23 cellular contexts compared by ENCODE assay signal in the genomic region with DNA sequence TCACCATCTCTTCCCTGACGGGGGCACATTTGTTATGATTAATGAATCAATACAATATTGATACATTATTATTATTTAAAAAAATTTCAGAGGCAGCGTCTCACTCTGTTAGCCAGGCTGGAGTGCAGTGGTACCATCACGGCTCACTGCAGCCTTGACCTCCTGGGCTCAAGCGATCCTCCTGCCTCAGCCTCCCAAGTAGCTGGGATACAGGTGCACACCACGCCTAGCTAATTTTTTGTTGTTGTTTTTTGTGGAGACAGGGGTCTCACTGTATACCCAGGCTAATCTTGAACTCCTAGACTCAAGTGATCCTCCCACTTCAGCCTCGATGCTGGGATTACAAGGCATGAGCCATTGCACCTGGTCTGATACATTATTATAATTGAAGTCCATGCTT. TPM values are rescaled to one million over a fixed set of nuclear protein-coding genes. Genes with fewer than 3 reads are reported as not detected.
A peak's percentile ranks its signal among the peaks of the same experiment; 100 is the strongest.
DNase-seq lines count a peak whose midpoint lies in the region; ATAC-seq, FAIRE-seq and TF ChIP-seq lines count a peak whose summit lies in the region.
"Had no signal": no experiment of that assay in that cellular context is flagged by ENCODE, and none has a peak within 500 bp of the region (broad histone marks: within the 10 kb centered on the region; RNA-seq: fewer than 3 reads in every experiment).

No MANE protein-coding gene starts in this region.

- H4K20me1 ChIP-seq in HepG2 (ENCODE audit: insufficient read depth, low read length) (no peaks in the 10 kb centered on the region), neural progenitor cell (ENCODE audit: low read depth) (no peaks in the 10 kb centered on the region)

- ATAC-seq in HepG2 (no peak), right lobe of liver (no peak)
- ATAC-seq: A549; CD8-positive, alpha-beta T cell had no signal

- no TSS peak for BruUV-seq in HepG2 (replicated peaks; lab: Mats Ljungman, UMichigan)

- H3K27ac ChIP-seq in HepG2 (ENCODE audit: extremely low read length, insufficient read depth, low read length) (peak overlapping the region; percentile 84), right lobe of liver (no peak overlapping the region), neural progenitor cell (no peak overlapping the region), trophoblast cell (ENCODE audit: low read depth, low read length) (peak overlapping the region; percentile 75)
- H3K27ac ChIP-seq: 22Rv1; BLaER1 treated with 17β-estradiol and CSF1 and Interleukin-3, amounts not matched to agents 10 nM and 100 nM; C4-2B had no signal

- H3K4me3 ChIP-seq in HepG2 (replicated peaks in 1 of 3; ENCODE audit: insufficient read depth in 1 of 3, low read depth in 2 of 3, low read length in 3 of 3) (peak overlapping the region in 2 of 3 experiments; percentile 39 to 70; a peak in 3 of 6 replicates), right lobe of liver (no peak overlapping the region), neural progenitor cell (no peak overlapping the region), trophoblast cell (ENCODE audit: low read depth, low read length) (no peak overlapping the region)
- H3K4me3 ChIP-seq: A549; BLaER1 treated with 17β-estradiol and CSF1 and Interleukin-3, amounts not matched to agents 10 nM and 100 nM had no signal

- POLR2A ChIA-PET in HepG2 (lab: Yijun Ruan, JAX), result interaction anchor here (0.9 to 3.4 kb wide), 5 partner anchors 9 to 51 kb away, joined by 3 to 16 read pairs (median 4); partner anchors contain the start of gene MANBAL
- POLR2A ChIA-PET in activated CD4-positive, alpha-beta memory T cell treated with anti-CD3 and anti-CD28 coated beads, Interleukin-2, amount 10 ng/mL, durations not matched to agents 7 days and 5 days (lab: Charles Lee), result interaction anchor here (0.9 kb wide), 1 partner anchor 60 kb away, joined by 4 read pairs; no protein-coding TSS in a partner anchor
- POLR2A ChIA-PET in activated CD4-positive, alpha-beta memory T cell treated with anti-CD3 and anti-CD28 coated beads for 36 hours (lab: Charles Lee), result no interaction called here

- TF ChIP-seq EP300 in HepG2 (IDR thresholded peaks at IDR 0.05; ENCODE audit: low read depth in 2 of 2, low read length in 2 of 2), result no peak
- no peak for TF ChIP-seq EP300 in HepG2 (CRISPR knock-in tag; IDR thresholded peaks at IDR 0.05; ENCODE audit: borderline replicate concordance)

- no peak overlapping the region for H2AFZ ChIP-seq in HepG2 (ENCODE audit: low read length)
- no peak overlapping the region for H2AFZ ChIP-seq in neural progenitor cell (replicated peaks)
- H2AFZ ChIP-seq in trophoblast cell (ENCODE audit: insufficient read depth, low read length, poor library complexity), result no peak overlapping the region

- TF ChIP-seq POLR2A in HepG2 (IDR thresholded peaks at IDR 0.05; ENCODE audit: insufficient read depth in 1 of 2, low read depth in 2 of 2, low read length in 2 of 2), result no peak
- TF ChIP-seq POLR2A in right lobe of liver (IDR thresholded peaks at IDR 0.05), result no peak

- H2BK12ac ChIP-seq in trophoblast cell (ENCODE audit: low read length), result peak overlapping the region; percentile 98

- H2AK5ac ChIP-seq in trophoblast cell (ENCODE audit: low read length), result peak overlapping the region; percentile 96

- no peak for DNase-seq in HepG2 (ENCODE audit: low spot score)
- no peak for DNase-seq in right lobe of liver
- DNase-seq in neural progenitor cell (ENCODE audit: low spot score), result no peak
- no peak for DNase-seq in trophoblast cell
- no peak for DNase-seq in activated CD4-positive, alpha-beta memory T cell treated with anti-CD3 and anti-CD28 coated beads, Interleukin-2, amount 10 ng/mL, durations not matched to agents 7 days and 5 days
- DNase-seq in activated CD4-positive, alpha-beta memory T cell treated with anti-CD3 and anti-CD28 coated beads for 36 hours, result no peak
- no peak for DNase-seq in RCC 7860 (ENCODE audit: low spot score)
- DNase-seq: AML-193; Caco-2; Calu3; CD4-positive, alpha-beta T cell; CD8-positive, alpha-beta T cell; DMS79 treated with DMSO at 0.1 percent for 48 hours; GF-D8 had no signal

- 71% methylated on average over 6 of the region's 6 CpGs for WGBS in HepG2 (ENCODE audit: low lambda C conversion rate)
- WGBS in right lobe of liver (ENCODE audit: insufficient coverage, low coverage, low lambda C conversion rate, missing lambda C conversion rate), result 84% methylated on average over 5 of the region's 6 CpGs
- no CpG with 5 or more reads among the region's 6 CpGs for WGBS in trophoblast cell (ENCODE audit: extremely low coverage, insufficient coverage, insufficient read length)

- H4K8ac ChIP-seq in trophoblast cell (ENCODE audit: low read depth, low read length), result no peak overlapping the region

- no peak overlapping the region for H4K12ac ChIP-seq in trophoblast cell (ENCODE audit: low read depth, low read length)

- no peak overlapping the region for H2BK5ac ChIP-seq in trophoblast cell (ENCODE audit: low read depth, low read length, poor library complexity)

- intact Hi-C loops in HepG2 (cut with micrococcal nuclease; ENCODE audit: unreplicated experiment), result loop anchor here (1.0 kb wide), 1 partner anchor 9 kb away; no protein-coding TSS in a partner anchor
- intact Hi-C loops in right lobe of liver (cut with DNase I), result no loop called here
- intact Hi-C loops in activated CD4-positive, alpha-beta memory T cell treated with anti-CD3 and anti-CD28 coated beads for 36 hours (cut with micrococcal nuclease), result no loop called here

- peak overlapping the region; percentile 95 for H2BK120ac ChIP-seq in trophoblast cell (ENCODE audit: insufficient read depth, low read length, poor library complexity)

- H3K14ac ChIP-seq in trophoblast cell (ENCODE audit: low read length), result peak overlapping the region; percentile 85

- H3K4me1 Mint-ChIP-seq in neural progenitor cell, result peaks cover 62% of the 10 kb centered on the region
- peaks cover 23% of the 10 kb centered on the region for H3K4me1 Mint-ChIP-seq in activated CD4-positive, alpha-beta memory T cell treated with anti-CD3 and anti-CD28 coated beads, Interleukin-2, amount 10 ng/mL, durations not matched to agents 7 days and 5 days
- H3K4me1 Mint-ChIP-seq in activated CD4-positive, alpha-beta memory T cell treated with anti-CD3 and anti-CD28 coated beads for 36 hours (ENCODE audit: low read depth), result peaks cover 15% of the 10 kb centered on the region

- H3K79me1 ChIP-seq in trophoblast cell (ENCODE audit: low read length), result peaks cover 69% of the 10 kb centered on the region

- peak overlapping the region; percentile 72; the same call in 1 of the 2 replicates for H3K9ac ChIP-seq in HepG2 (ENCODE audit: insufficient read depth, low read depth, low read length)
- H3K9ac ChIP-seq in neural progenitor cell, result no peak overlapping the region
- no peak overlapping the region for H3K9ac ChIP-seq in trophoblast cell (ENCODE audit: low read length)
- H3K9ac ChIP-seq: BLaER1 treated with 17β-estradiol and CSF1 and Interleukin-3, amounts not matched to agents 10 nM and 100 nM had no signal

- H3K23ac ChIP-seq in trophoblast cell (ENCODE audit: low read length), result no peak overlapping the region

- H3K27me3 ChIP-seq in HepG2 (ENCODE audit: control insufficient read depth in 1 of 2, insufficient read depth in 2 of 2, low read length in 2 of 2), result peaks cover 0 to 5% of the 10 kb centered on the region in 2 experiments; a peak in 1 of 5 replicates
- no peaks in the 10 kb centered on the region for H3K27me3 ChIP-seq in right lobe of liver
- H3K27me3 ChIP-seq in neural progenitor cell, result no peaks in the 10 kb centered on the region
- H3K27me3 ChIP-seq in trophoblast cell (ENCODE audit: insufficient read depth, low read length), result no peaks in the 10 kb centered on the region
- H3K27me3 ChIP-seq: BLaER1 treated with 17β-estradiol and CSF1 and Interleukin-3, amounts not matched to agents 10 nM and 100 nM had no signal

- no peak overlapping the region for H3K4ac ChIP-seq in trophoblast cell (ENCODE audit: low read depth, low read length)

- H3F3A ChIP-seq in neural progenitor cell (ENCODE audit: low read depth), result peaks cover 29% of the 10 kb centered on the region

- peak overlapping the region; percentile 91 for H4K91ac ChIP-seq in trophoblast cell (ENCODE audit: low read depth, low read length)

- peaks cover 12% of the 10 kb centered on the region for H3K27me3 Mint-ChIP-seq in neural progenitor cell (ENCODE audit: insufficient read depth, low read depth)
- H3K27me3 Mint-ChIP-seq in activated CD4-positive, alpha-beta memory T cell treated with anti-CD3 and anti-CD28 coated beads, Interleukin-2, amount 10 ng/mL, durations not matched to agents 7 days and 5 days, result no peaks in the 10 kb centered on the region
- no peaks in the 10 kb centered on the region for H3K27me3 Mint-ChIP-seq in activated CD4-positive, alpha-beta memory T cell treated with anti-CD3 and anti-CD28 coated beads for 36 hours
- H3K27me3 Mint-ChIP-seq: B cell; CD4-positive, alpha-beta T cell had no signal

- peak overlapping the region; percentile 80 for H3K18ac ChIP-seq in trophoblast cell (ENCODE audit: low read length)

- CTCF ChIA-PET in HepG2 (lab: Yijun Ruan, JAX; ENCODE audit: low intra/inter-chr PET ratio, low total read pairs), result no interaction called here
- CTCF ChIA-PET in activated CD4-positive, alpha-beta memory T cell treated with anti-CD3 and anti-CD28 coated beads, Interleukin-2, amount 10 ng/mL, durations not matched to agents 7 days and 5 days (lab: Charles Lee), result no interaction called here
- CTCF ChIA-PET in activated CD4-positive, alpha-beta memory T cell treated with anti-CD3 and anti-CD28 coated beads for 36 hours (lab: Charles Lee), result no interaction called here

- peaks cover 83% of the 10 kb centered on the region for H3K4me1 ChIP-seq in HepG2 (ENCODE audit: insufficient read depth, low read length)
- peaks cover 0 to 12% (median 3%) of the 10 kb centered on the region in 4 donors for H3K4me1 ChIP-seq in right lobe of liver
- H3K4me1 ChIP-seq in neural progenitor cell, result peaks cover 19% of the 10 kb centered on the region
- H3K4me1 ChIP-seq in trophoblast cell (ENCODE audit: control insufficient read depth in 1 of 2, insufficient read depth in 2 of 2, low read length in 2 of 2), result peaks cover 32 to 43% of the 10 kb centered on the region in 2 experiments

- no peaks in the 10 kb centered on the region for H3K36me3 ChIP-seq in HepG2 (replicated peaks in 1 of 2; ENCODE audit: control insufficient read depth in 1 of 2, insufficient read depth in 2 of 2, low read length in 2 of 2)
- H3K36me3 ChIP-seq in right lobe of liver, result no peaks in the 10 kb centered on the region
- no peaks in the 10 kb centered on the region for H3K36me3 ChIP-seq in neural progenitor cell
- H3K36me3 ChIP-seq in trophoblast cell (ENCODE audit: control insufficient read depth in 1 of 2, insufficient read depth in 2 of 2, low read length in 2 of 2), result no peaks in the 10 kb centered on the region
- H3K36me3 ChIP-seq: BLaER1 treated with 17β-estradiol and CSF1 and Interleukin-3, amounts not matched to agents 10 nM and 100 nM had no signal

- FAIRE-seq in HepG2 (lab: Jason Lieb, UNC) (no peak), RCC 7860 (lab: Jason Lieb, UNC) (no peak)
- FAIRE-seq: A549, D721Med, G401.6, GM12891, GM19239 had no signal

- H3K36me3 Mint-ChIP-seq in neural progenitor cell, result no peaks in the 10 kb centered on the region
- no peaks in the 10 kb centered on the region for H3K36me3 Mint-ChIP-seq in activated CD4-positive, alpha-beta memory T cell treated with anti-CD3 and anti-CD28 coated beads, Interleukin-2, amount 10 ng/mL, durations not matched to agents 7 days and 5 days (ENCODE audit: low read depth)
- H3K36me3 Mint-ChIP-seq in activated CD4-positive, alpha-beta memory T cell treated with anti-CD3 and anti-CD28 coated beads for 36 hours, result no peaks in the 10 kb centered on the region
- H3K36me3 Mint-ChIP-seq: CD8-positive, alpha-beta T cell had no signal

- no peak for TF ChIP-seq RAD21 in HepG2 (CRISPR knock-in tag; IDR thresholded peaks at IDR 0.05)

- H3K4me2 ChIP-seq in HepG2 (ENCODE audit: low read depth, low read length) (peak overlapping the region; percentile 93), neural progenitor cell (no peak overlapping the region), trophoblast cell (ENCODE audit: low read length) (no peak overlapping the region)
- H3K4me2 ChIP-seq: A549; BLaER1 treated with 17β-estradiol and CSF1 and Interleukin-3, amounts not matched to agents 10 nM and 100 nM had no signal

- H3K9me3 ChIP-seq in HepG2 (ENCODE audit: low read length) (no peaks in the 10 kb centered on the region), right lobe of liver (no peaks in the 10 kb centered on the region), neural progenitor cell (ENCODE audit: low read depth) (no peaks in the 10 kb centered on the region), trophoblast cell (ENCODE audit: insufficient read depth, low read depth, low read length) (no peaks in the 10 kb centered on the region)
- H3K9me3 ChIP-seq: A549; BLaER1 treated with 17β-estradiol and CSF1 and Interleukin-3, amounts not matched to agents 10 nM and 100 nM; Caco-2 had no signal

- H3K79me2 ChIP-seq in HepG2 (ENCODE audit: insufficient read depth, low read length) (peaks cover 17% of the 10 kb centered on the region), neural progenitor cell (ENCODE audit: low read depth) (peaks cover 7% of the 10 kb centered on the region), trophoblast cell (ENCODE audit: control insufficient read depth, insufficient read depth, low read length, poor library complexity) (peaks cover 15% of the 10 kb centered on the region)

- TF ChIP-seq CTCF in HepG2 (CRISPR knock-in tag; IDR thresholded peaks at IDR 0.05) (no peak), right lobe of liver (IDR thresholded peaks at IDR 0.05) (no peak), neural progenitor cell (IDR thresholded peaks at IDR 0.05) (no peak)

- in situ Hi-C loops in HepG2 (cut with HindIII; ENCODE audit: extremely low pct_ligation_motif_present, low pct_unique_long_range_greater_than_20kb), result no loop called here

- H3K9me3 Mint-ChIP-seq in neural progenitor cell, result no peaks in the 10 kb centered on the region
- H3K9me3 Mint-ChIP-seq in activated CD4-positive, alpha-beta memory T cell treated with anti-CD3 and anti-CD28 coated beads, Interleukin-2, amount 10 ng/mL, durations not matched to agents 7 days and 5 days, result no peaks in the 10 kb centered on the region
- no peaks in the 10 kb centered on the region for H3K9me3 Mint-ChIP-seq in activated CD4-positive, alpha-beta memory T cell treated with anti-CD3 and anti-CD28 coated beads for 36 hours
- H3K9me3 Mint-ChIP-seq: CD4-positive, alpha-beta T cell; CD8-positive, alpha-beta T cell had no signal

- H3K27ac Mint-ChIP-seq in neural progenitor cell, result peak overlapping the region; percentile 5
- no peak overlapping the region for H3K27ac Mint-ChIP-seq in activated CD4-positive, alpha-beta memory T cell treated with anti-CD3 and anti-CD28 coated beads, Interleukin-2, amount 10 ng/mL, durations not matched to agents 7 days and 5 days
- H3K27ac Mint-ChIP-seq in activated CD4-positive, alpha-beta memory T cell treated with anti-CD3 and anti-CD28 coated beads for 36 hours, result no peak overlapping the region
- H3K27ac Mint-ChIP-seq: B cell; CD4-positive, alpha-beta T cell; CD8-positive, alpha-beta T cell had no signal

- H3K4me3 Mint-ChIP-seq in neural progenitor cell, result no peak overlapping the region
- no peak overlapping the region for H3K4me3 Mint-ChIP-seq in activated CD4-positive, alpha-beta memory T cell treated with anti-CD3 and anti-CD28 coated beads, Interleukin-2, amount 10 ng/mL, durations not matched to agents 7 days and 5 days
- no peak overlapping the region for H3K4me3 Mint-ChIP-seq in activated CD4-positive, alpha-beta memory T cell treated with anti-CD3 and anti-CD28 coated beads for 36 hours
- H3K4me3 Mint-ChIP-seq: B cell; CD4-positive, alpha-beta T cell; CD8-positive, alpha-beta T cell had no signal

RNA-seq across cellular contexts. Expression of gene SRC, which starts 4.9 kb away (rescaled TPM):
- total RNA-seq in HepG2 (2016; rRNA removed; fragmentation: Illumina TruSeq; extraction: Trizol) (54.7 and 59.7 TPM in 2 replicates), right lobe of liver (10 to 100 TPM in 4 of 6 experiments, 1 to 10 TPM in 2; 3.1 to 17.3 (median 11.2) TPM), neural progenitor cell (ENCODE audit: low replicate concordance) (15.4 and 47.4 TPM in 2 replicates)
- total RNA-seq in HepG2 (2016; cell fraction: cytosol; rRNA removed; fragmentation: Illumina TruSeq; extraction: Trizol; ENCODE audit: low read depth), result 18.4 and 21.0 TPM in 2 replicates
- 48.2 and 56.8 TPM in 2 replicates for total RNA-seq in HepG2 (2016; cell fraction: insoluble cytoplasmic fraction; rRNA removed; fragmentation: Illumina TruSeq; extraction: Trizol)
- total RNA-seq in HepG2 (2016; cell fraction: membrane; rRNA removed; fragmentation: Illumina TruSeq; extraction: Trizol), result 25.3 and 30.3 TPM in 2 replicates
- total RNA-seq in HepG2 (2016; cell fraction: nucleus; rRNA removed; fragmentation: Illumina TruSeq; extraction: Trizol), result 60.1 and 65.6 TPM in 2 replicates
- 192 and 229 TPM in 2 replicates for polyA plus RNA-seq in HepG2 (2011; rRNA removed)
- 97.4 and 112 TPM in 2 replicates for polyA plus RNA-seq in HepG2 (2011; cell fraction: cytosol; rRNA removed)
- polyA plus RNA-seq in HepG2 (2011; cell fraction: nucleus; rRNA removed), result 448 and 459 TPM in 2 replicates
- 148 and 158 TPM in 2 replicates for polyA plus RNA-seq in HepG2 (2012)
- polyA plus RNA-seq in HepG2 (2016; cell fraction: cytosol; fragmentation: Illumina TruSeq; extraction: Trizol; ENCODE audit: low read depth), result 3.4 and 4.0 TPM in 2 replicates
- 43.5 and 52.9 TPM in 2 replicates for polyA plus RNA-seq in HepG2 (2016; cell fraction: insoluble cytoplasmic fraction; fragmentation: Illumina TruSeq; extraction: Trizol; ENCODE audit: low read depth)
- 13.5 and 16.0 TPM in 2 replicates for polyA plus RNA-seq in HepG2 (2016; cell fraction: membrane; fragmentation: Illumina TruSeq; extraction: Trizol; ENCODE audit: low read depth)
- polyA plus RNA-seq in HepG2 (2016; cell fraction: nucleus; fragmentation: Illumina TruSeq; extraction: Trizol; ENCODE audit: insufficient read depth, low read depth), result 92.1 and 101 TPM in 2 replicates
- 0.87 and 280 TPM in 2 replicates for polyA minus RNA-seq in HepG2 (2011; rRNA and poly(A)+ RNA removed; ENCODE audit: low replicate concordance)
- polyA minus RNA-seq in HepG2 (2011; cell fraction: cytosol; rRNA and poly(A)+ RNA removed), result 92.5 and 127 TPM in 2 replicates
- polyA minus RNA-seq in HepG2 (2011; cell fraction: nucleus; rRNA and poly(A)+ RNA removed), result 209 and 267 TPM in 2 replicates
- 188 and 198 TPM in 2 replicates for polyA plus RNA-seq in trophoblast cell (2013)
- 1 to 10 TPM; 2.6 to 2.7 TPM for total RNA-seq in activated CD4-positive, alpha-beta memory T cell treated with anti-CD3 and anti-CD28 coated beads, Interleukin-2, amount 10 ng/mL, durations not matched to agents 7 days and 5 days
- 1 to 10 TPM; 5.3 to 6.1 TPM for total RNA-seq in activated CD4-positive, alpha-beta memory T cell treated with anti-CD3 and anti-CD28 coated beads for 36 hours

RNA-seq across cellular contexts. Expression of gene MANBAL, which starts 51.5 kb away (rescaled TPM):
- total RNA-seq in HepG2 (2016; rRNA removed; fragmentation: Illumina TruSeq; extraction: Trizol) (16.5 and 18.6 TPM in 2 replicates), right lobe of liver (10 to 100 TPM; 11.4 to 16.0 (median 12.8) TPM), neural progenitor cell (ENCODE audit: low replicate concordance) (32.7 and 44.8 TPM in 2 replicates)
- total RNA-seq in HepG2 (2016; cell fraction: cytosol; rRNA removed; fragmentation: Illumina TruSeq; extraction: Trizol; ENCODE audit: low read depth), result 10.8 and 15.2 TPM in 2 replicates
- 15.1 and 16.2 TPM in 2 replicates for total RNA-seq in HepG2 (2016; cell fraction: insoluble cytoplasmic fraction; rRNA removed; fragmentation: Illumina TruSeq; extraction: Trizol)
- 25.3 and 29.5 TPM in 2 replicates for total RNA-seq in HepG2 (2016; cell fraction: membrane; rRNA removed; fragmentation: Illumina TruSeq; extraction: Trizol)
- 15.3 and 19.6 TPM in 2 replicates for total RNA-seq in HepG2 (2016; cell fraction: nucleus; rRNA removed; fragmentation: Illumina TruSeq; extraction: Trizol)
- 70.2 and 74.1 TPM in 2 replicates for polyA plus RNA-seq in HepG2 (2011; rRNA removed)
- polyA plus RNA-seq in HepG2 (2011; cell fraction: cytosol; rRNA removed), result 93.3 and 98.4 TPM in 2 replicates
- 35.2 and 44.3 TPM in 2 replicates for polyA plus RNA-seq in HepG2 (2011; cell fraction: nucleus; rRNA removed)
- 45.7 and 46.8 TPM in 2 replicates for polyA plus RNA-seq in HepG2 (2012)
- polyA plus RNA-seq in HepG2 (2016; cell fraction: cytosol; fragmentation: Illumina TruSeq; extraction: Trizol; ENCODE audit: low read depth), result 48.1 and 71.4 TPM in 2 replicates
- 55.8 and 57.5 TPM in 2 replicates for polyA plus RNA-seq in HepG2 (2016; cell fraction: insoluble cytoplasmic fraction; fragmentation: Illumina TruSeq; extraction: Trizol; ENCODE audit: low read depth)
- polyA plus RNA-seq in HepG2 (2016; cell fraction: membrane; fragmentation: Illumina TruSeq; extraction: Trizol; ENCODE audit: low read depth), result 67.6 and 91.3 TPM in 2 replicates
- polyA plus RNA-seq in HepG2 (2016; cell fraction: nucleus; fragmentation: Illumina TruSeq; extraction: Trizol; ENCODE audit: insufficient read depth, low read depth), result 68.3 and 69.5 TPM in 2 replicates
- 47.1 and 62.0 TPM in 2 replicates for polyA minus RNA-seq in HepG2 (2011; rRNA and poly(A)+ RNA removed; ENCODE audit: low replicate concordance)
- polyA minus RNA-seq in HepG2 (2011; cell fraction: cytosol; rRNA and poly(A)+ RNA removed), result 11.5 and 14.7 TPM in 2 replicates
- 7.6 and 12.7 TPM in 2 replicates for polyA minus RNA-seq in HepG2 (2011; cell fraction: nucleus; rRNA and poly(A)+ RNA removed)
- 61.2 and 63.9 TPM in 2 replicates for polyA plus RNA-seq in trophoblast cell (2013)
- 1 to 10 TPM; 9.0 to 9.7 TPM for total RNA-seq in activated CD4-positive, alpha-beta memory T cell treated with anti-CD3 and anti-CD28 coated beads, Interleukin-2, amount 10 ng/mL, durations not matched to agents 7 days and 5 days
- 10 to 100 TPM; 11.9 to 12.5 TPM for total RNA-seq in activated CD4-positive, alpha-beta memory T cell treated with anti-CD3 and anti-CD28 coated beads for 36 hours

Comparison
In these comparisons a context has a peak if more than half of its experiments do, and no peak if none do; other contexts are left out.
1. H3K27ac ChIP-seq: peak in HepG2 (single experiment) and trophoblast cell (single experiment); none in right lobe of liver (0 of 3) and neural progenitor cell (single experiment).
2. H3K4me3 ChIP-seq: peak in HepG2 (2 of 3); none in right lobe of liver (0 of 3), neural progenitor cell (single experiment) and trophoblast cell (single experiment).